Comparison of ENCODE assay signal across 14 cellular contexts in the genomic region with DNA sequence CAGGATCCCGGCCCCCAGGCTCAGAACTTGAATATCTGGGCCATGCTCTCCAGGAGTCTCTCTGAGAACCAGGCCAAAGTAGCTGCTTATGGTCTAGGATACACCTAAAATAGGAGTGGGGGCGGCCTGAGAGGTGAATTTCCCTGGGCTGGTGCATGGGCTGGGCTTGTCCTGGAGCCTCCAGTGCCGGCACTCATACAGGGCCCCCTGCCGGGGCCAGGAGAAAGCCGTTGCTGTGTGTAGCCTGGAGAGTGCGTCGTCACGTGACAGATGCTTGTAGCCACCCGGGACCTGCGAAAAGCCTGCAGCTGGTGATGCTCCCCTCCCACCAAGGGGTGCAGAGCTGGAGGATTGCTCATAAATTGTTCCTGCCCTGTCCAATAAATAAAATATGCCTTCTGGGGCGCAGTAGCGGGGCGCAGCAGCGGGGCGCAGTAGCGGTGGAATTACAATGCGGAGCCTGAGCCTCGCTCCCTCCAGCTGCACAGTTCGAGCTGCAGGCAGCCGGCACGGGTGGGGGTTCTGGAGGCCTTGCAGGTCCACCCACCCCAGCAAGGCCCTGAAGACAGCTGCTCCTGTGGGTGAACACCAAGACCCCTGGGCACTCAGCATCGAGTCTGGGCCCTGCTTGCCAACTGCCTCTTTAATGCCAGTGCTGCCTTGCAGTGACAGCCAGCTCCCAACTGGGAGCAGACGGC.
A peak's percentile ranks its signal among the peaks of the same experiment; 100 is the strongest.
DNase-seq lines count a peak whose midpoint lies in the region; ATAC-seq, FAIRE-seq and TF ChIP-seq lines count a peak whose summit lies in the region.
"Had no signal": no experiment of that assay in that cellular context is flagged by ENCODE, and none has a peak within 500 bp of the region (broad histone marks: within the 10 kb centered on the region; RNA-seq: fewer than 3 reads in every experiment).

No MANE protein-coding gene starts in this region.

- DNase-seq in GM23338 (ENCODE audit: low spot score) (peak; percentile 41), NCI-H345 treated with DMSO at 0.1 percent for 48 hours (lab: John Stamatoyannopoulos, UW; ENCODE audit: unreplicated experiment) (peak; percentile 78), globus pallidus (ENCODE audit: low spot score) (peak; percentile 67), posterior cingulate gyrus (peak in 8 of 10 donors; percentile 49 to 96 (median 74)), RCC 7860 (ENCODE audit: low spot score) (no peak)
- DNase-seq in activated T-cell treated with anti-CD3 and anti-CD28 coated beads, Interleukin-2, amount 50 U/mL, for 1 hour = no peak
- no peak for DNase-seq in activated CD4-positive, CD25-positive, alpha-beta regulatory T cell treated with anti-CD3 and anti-CD28 coated beads, Interleukin-2, amount 50 U/mL, for 72 hours
- DNase-seq: activated CD4-positive, alpha-beta T cell treated with anti-CD3 and anti-CD28 coated beads for 36 hours; activated T-cell treated with anti-CD3 and anti-CD28 coated beads, Interleukin-2, amount 50 U/mL, for 72 hours; body of pancreas; NCI-H774; thyroid gland had no signal

- no peak for TF ChIP-seq CTCF in GM23338 (conservative IDR thresholded peaks at IDR 0.05; ENCODE audit: low read depth in 2 of 2)

- no peaks in the 10 kb centered on the region for H3K36me3 Mint-ChIP-seq in GM23338 (ENCODE audit: low read depth)

- H3K4me2 ChIP-seq in GM23338 = no peak overlapping the region

- ATAC-seq in GM23338 (peak; percentile 56), HG03469 (IDR thresholded peaks at IDR 0.05; ENCODE audit: unreplicated experiment) (no peak)
- ATAC-seq: activated CD4-positive, alpha-beta T cell treated with anti-CD3 and anti-CD28 coated beads for 36 hours; activated T-cell treated with anti-CD3 and anti-CD28 coated beads, Interleukin-2, amount 50 U/mL, for 72 hours; body of pancreas had no signal

- FAIRE-seq in RCC 7860 (lab: Jason Lieb, UNC) = no peak
- FAIRE-seq: endothelial cell of umbilical vein had no signal

- H3K27me3 Mint-ChIP-seq in GM23338 (ENCODE audit: insufficient read depth, low read depth, poor library complexity) = peaks cover 4% of the 10 kb centered on the region
- H3K27me3 Mint-ChIP-seq: activated CD4-positive, alpha-beta T cell treated with anti-CD3 and anti-CD28 coated beads for 36 hours had no signal

- no peaks in the 10 kb centered on the region for H3F3A ChIP-seq in GM23338 (replicated peaks; ENCODE audit: low read depth)

- H3K4me3 ChIP-seq in GM23338 = no peak overlapping the region
- H3K4me3 ChIP-seq: body of pancreas, thyroid gland had no signal

- no peaks in the 10 kb centered on the region for H3K79me2 ChIP-seq in GM23338 (replicated peaks; ENCODE audit: insufficient read depth)

- H4K20me1 ChIP-seq in GM23338 (replicated peaks; ENCODE audit: insufficient read depth) = no peaks in the 10 kb centered on the region

- H3K4me3 Mint-ChIP-seq in GM23338 = no peak overlapping the region
- H3K4me3 Mint-ChIP-seq: activated CD4-positive, alpha-beta T cell treated with anti-CD3 and anti-CD28 coated beads for 36 hours; activated T-cell treated with anti-CD3 and anti-CD28 coated beads, Interleukin-2, amount 50 U/mL, for 72 hours had no signal

- H3K36me3 ChIP-seq in GM23338 (ENCODE audit: insufficient read depth) = no peaks in the 10 kb centered on the region
- H3K36me3 ChIP-seq: thyroid gland had no signal

- H3K27ac ChIP-seq in GM23338 (ENCODE audit: low read depth) = no peak overlapping the region
- H3K27ac ChIP-seq: body of pancreas, thyroid gland had no signal

- intact Hi-C loops in posterior cingulate gyrus (cut with DNase I) = loop anchor here (10.0 kb wide), 1 partner anchor 190 kb away; no protein-coding TSS in a partner anchor

- H3K4me1 Mint-ChIP-seq in GM23338 = peaks cover 4% of the 10 kb centered on the region; the same call in 1 of the 3 replicates
- H3K4me1 Mint-ChIP-seq: activated CD4-positive, alpha-beta T cell treated with anti-CD3 and anti-CD28 coated beads for 36 hours had no signal

- no peak overlapping the region for H3K27ac Mint-ChIP-seq in GM23338
- H3K27ac Mint-ChIP-seq: activated CD4-positive, alpha-beta T cell treated with anti-CD3 and anti-CD28 coated beads for 36 hours; activated T-cell treated with anti-CD3 and anti-CD28 coated beads, Interleukin-2, amount 50 U/mL, for 72 hours had no signal

- no peaks in the 10 kb centered on the region; the same call in 2 of the 3 replicates for H3K9me3 Mint-ChIP-seq in GM23338

- no peaks in the 10 kb centered on the region for H3K27me3 ChIP-seq in GM23338 (ENCODE audit: insufficient read depth)
- H3K27me3 ChIP-seq: body of pancreas, thyroid gland had no signal

- H3K9me2 ChIP-seq in GM23338 (ENCODE audit: insufficient read depth) = no peaks in the 10 kb centered on the region

- H2AFZ ChIP-seq in GM23338 = no peak overlapping the region

- H3K4me1 ChIP-seq in GM23338 (ENCODE audit: insufficient read depth) = no peaks in the 10 kb centered on the region; the same call in 1 of the 2 replicates
- H3K4me1 ChIP-seq: body of pancreas, thyroid gland had no signal

TF ChIP-seq in GM23338, 12 proteins besides CTCF, POLR2A, EP300 and RAD21 (continues in another document):
- TF ChIP-seq EZH2 (IDR thresholded peaks at IDR 0.05; ENCODE audit: low read depth, unreplicated experiment) (no peak), JUNB (IDR thresholded peaks at IDR 0.05; ENCODE audit: unreplicated experiment) (no peak), ZNF114 (CRISPR knock-in tag; IDR thresholded peaks at IDR 0.05) (no peak), EZH2phosphoT487 (IDR thresholded peaks at IDR 0.05; ENCODE audit: unreplicated experiment) (no peak), STAT1 (IDR thresholded peaks at IDR 0.05; ENCODE audit: unreplicated experiment) (no peak)
- TF ChIP-seq, protein P1, sequence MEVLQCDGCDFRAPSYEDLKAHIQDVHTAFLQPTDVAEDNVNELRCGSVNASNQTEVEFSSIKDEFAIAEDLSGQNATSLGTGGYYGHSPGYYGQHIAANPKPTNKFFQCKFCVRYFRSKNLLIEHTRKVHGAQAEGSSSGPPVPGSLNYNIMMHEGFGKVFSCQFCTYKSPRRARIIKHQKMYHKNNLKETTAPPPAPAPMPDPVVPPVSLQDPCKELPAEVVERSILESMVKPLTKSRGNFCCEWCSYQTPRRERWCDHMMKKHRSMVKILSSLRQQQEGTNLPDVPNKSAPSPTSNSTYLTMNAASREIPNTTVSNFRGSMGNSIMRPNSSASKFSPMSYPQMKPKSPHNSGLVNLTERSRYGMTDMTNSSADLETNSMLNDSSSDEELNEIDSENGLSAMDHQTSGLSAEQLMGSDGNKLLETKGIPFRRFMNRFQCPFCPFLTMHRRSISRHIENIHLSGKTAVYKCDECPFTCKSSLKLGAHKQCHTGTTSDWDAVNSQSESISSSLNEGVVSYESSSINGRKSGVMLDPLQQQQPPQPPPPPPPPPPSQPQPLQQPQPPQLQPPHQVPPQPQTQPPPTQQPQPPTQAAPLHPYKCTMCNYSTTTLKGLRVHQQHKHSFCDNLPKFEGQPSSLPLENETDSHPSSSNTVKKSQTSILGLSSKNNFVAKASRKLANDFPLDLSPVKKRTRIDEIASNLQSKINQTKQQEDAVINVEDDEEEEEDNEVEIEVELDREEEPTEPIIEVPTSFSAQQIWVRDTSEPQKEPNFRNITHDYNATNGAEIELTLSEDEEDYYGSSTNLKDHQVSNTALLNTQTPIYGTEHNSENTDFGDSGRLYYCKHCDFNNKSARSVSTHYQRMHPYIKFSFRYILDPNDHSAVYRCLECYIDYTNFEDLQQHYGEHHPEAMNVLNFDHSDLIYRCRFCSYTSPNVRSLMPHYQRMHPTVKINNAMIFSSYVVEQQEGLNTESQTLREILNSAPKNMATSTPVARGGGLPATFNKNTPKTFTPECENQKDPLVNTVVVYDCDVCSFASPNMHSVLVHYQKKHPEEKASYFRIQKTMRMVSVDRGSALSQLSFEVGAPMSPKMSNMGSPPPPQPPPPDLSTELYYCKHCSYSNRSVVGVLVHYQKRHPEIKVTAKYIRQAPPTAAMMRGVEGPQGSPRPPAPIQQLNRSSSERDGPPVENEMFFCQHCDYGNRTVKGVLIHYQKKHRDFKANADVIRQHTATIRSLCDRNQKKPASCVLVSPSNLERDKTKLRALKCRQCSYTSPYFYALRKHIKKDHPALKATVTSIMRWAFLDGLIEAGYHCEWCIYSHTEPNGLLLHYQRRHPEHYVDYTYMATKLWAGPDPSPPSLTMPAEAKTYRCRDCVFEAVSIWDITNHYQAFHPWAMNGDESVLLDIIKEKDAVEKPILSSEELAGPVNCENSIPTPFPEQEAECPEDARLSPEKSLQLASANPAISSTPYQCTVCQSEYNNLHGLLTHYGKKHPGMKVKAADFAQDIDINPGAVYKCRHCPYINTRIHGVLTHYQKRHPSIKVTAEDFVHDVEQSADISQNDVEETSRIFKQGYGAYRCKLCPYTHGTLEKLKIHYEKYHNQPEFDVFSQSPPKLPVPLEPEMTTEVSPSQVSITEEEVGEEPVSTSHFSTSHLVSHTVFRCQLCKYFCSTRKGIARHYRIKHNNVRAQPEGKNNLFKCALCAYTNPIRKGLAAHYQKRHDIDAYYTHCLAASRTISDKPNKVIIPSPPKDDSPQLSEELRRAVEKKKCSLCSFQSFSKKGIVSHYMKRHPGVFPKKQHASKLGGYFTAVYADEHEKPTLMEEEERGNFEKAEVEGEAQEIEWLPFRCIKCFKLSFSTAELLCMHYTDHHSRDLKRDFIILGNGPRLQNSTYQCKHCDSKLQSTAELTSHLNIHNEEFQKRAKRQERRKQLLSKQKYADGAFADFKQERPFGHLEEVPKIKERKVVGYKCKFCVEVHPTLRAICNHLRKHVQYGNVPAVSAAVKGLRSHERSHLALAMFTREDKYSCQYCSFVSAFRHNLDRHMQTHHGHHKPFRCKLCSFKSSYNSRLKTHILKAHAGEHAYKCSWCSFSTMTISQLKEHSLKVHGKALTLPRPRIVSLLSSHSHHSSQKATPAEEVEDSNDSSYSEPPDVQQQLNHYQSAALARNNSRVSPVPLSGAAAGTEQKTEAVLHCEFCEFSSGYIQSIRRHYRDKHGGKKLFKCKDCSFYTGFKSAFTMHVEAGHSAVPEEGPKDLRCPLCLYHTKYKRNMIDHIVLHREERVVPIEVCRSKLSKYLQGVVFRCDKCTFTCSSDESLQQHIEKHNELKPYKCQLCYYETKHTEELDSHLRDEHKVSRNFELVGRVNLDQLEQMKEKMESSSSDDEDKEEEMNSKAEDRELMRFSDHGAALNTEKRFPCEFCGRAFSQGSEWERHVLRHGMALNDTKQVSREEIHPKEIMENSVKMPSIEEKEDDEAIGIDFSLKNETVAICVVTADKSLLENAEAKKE (CRISPR knock-in tag; IDR thresholded peaks at IDR 0.05) = no peak
- TF ChIP-seq, protein P2, sequence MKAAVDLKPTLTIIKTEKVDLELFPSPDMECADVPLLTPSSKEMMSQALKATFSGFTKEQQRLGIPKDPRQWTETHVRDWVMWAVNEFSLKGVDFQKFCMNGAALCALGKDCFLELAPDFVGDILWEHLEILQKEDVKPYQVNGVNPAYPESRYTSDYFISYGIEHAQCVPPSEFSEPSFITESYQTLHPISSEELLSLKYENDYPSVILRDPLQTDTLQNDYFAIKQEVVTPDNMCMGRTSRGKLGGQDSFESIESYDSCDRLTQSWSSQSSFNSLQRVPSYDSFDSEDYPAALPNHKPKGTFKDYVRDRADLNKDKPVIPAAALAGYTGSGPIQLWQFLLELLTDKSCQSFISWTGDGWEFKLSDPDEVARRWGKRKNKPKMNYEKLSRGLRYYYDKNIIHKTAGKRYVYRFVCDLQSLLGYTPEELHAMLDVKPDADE (IDR thresholded peaks at IDR 0.05) = no peak

Comparison
In these comparisons a context has a peak if more than half of its experiments do, and no peak if none do; other contexts are left out.
1. DNase-seq: peak in GM23338 (single experiment), NCI-H345 treated with DMSO at 0.1 percent for 48 hours (single experiment), globus pallidus (single experiment) and posterior cingulate gyrus (8 of 10); none in RCC 7860 (single experiment), activated T-cell treated with anti-CD3 and anti-CD28 coated beads, Interleukin-2, amount 50 U/mL, for 1 hour (single experiment) and activated CD4-positive, CD25-positive, alpha-beta regulatory T cell treated with anti-CD3 and anti-CD28 coated beads, Interleukin-2, amount 50 U/mL, for 72 hours (single experiment).